ENCODE assay signal across 17 cellular contexts in genomic region chr3:49353022-49353421, GRCh38. TPM values are rescaled to one million over a fixed set of nuclear protein-coding genes. Genes with fewer than 3 reads are reported as not detected.
A peak's percentile ranks its signal among the peaks of the same experiment; 100 is the strongest.
DNase-seq lines count a peak whose midpoint lies in the region; ATAC-seq and TF ChIP-seq lines count a peak whose summit lies in the region.
"Had no signal": no experiment of that assay in that cellular context is flagged by ENCODE, and none has a peak within 500 bp of the region (broad histone marks: within the 10 kb centered on the region; RNA-seq: fewer than 3 reads in every experiment).

No MANE protein-coding gene starts in this region.

- 85 to 89% (median 87%) methylated on average over 5 of the region's 5 CpGs for WGBS in adrenal gland, 4 donors

- H3K27me3 Mint-ChIP-seq in activated naive CD8-positive, alpha-beta T cell: no peaks in the 10 kb centered on the region
- no peaks in the 10 kb centered on the region for H3K27me3 Mint-ChIP-seq in activated naive CD8-positive, alpha-beta T cell treated with anti-CD3 and anti-CD28 coated beads for 36 hours
- no peaks in the 10 kb centered on the region for H3K27me3 Mint-ChIP-seq in memory B cell
- H3K27me3 Mint-ChIP-seq in type B pancreatic cell: no peaks in the 10 kb centered on the region
- H3K27me3 Mint-ChIP-seq: activated CD4-positive, alpha-beta memory T cell treated with anti-CD3 and anti-CD28 coated beads, Interleukin-2, amount 10 ng/mL, durations not matched to agents 7 days and 5 days; activated naive CD8-positive, alpha-beta T cell treated with anti-CD3 and anti-CD28 coated beads, Interleukin-2, amount 10 ng/mL, durations not matched to agents 7 days and 5 days had no signal

- TF ChIP-seq CTCF in adrenal gland (IDR thresholded peaks at IDR 0.05) (no peak), type B pancreatic cell (conservative IDR thresholded peaks at IDR 0.05) (no peak)

- no peaks in the 10 kb centered on the region for H3K27me3 ChIP-seq in adrenal gland
- H3K27me3 ChIP-seq: dorsolateral prefrontal cortex, SJCRH30 had no signal

- TF ChIP-seq POLR2A in adrenal gland (IDR thresholded peaks at IDR 0.05): no peak

- peaks cover 19% of the 10 kb centered on the region for H3K4me1 Mint-ChIP-seq in activated naive CD8-positive, alpha-beta T cell (ENCODE audit: low read depth)
- peaks cover 11% of the 10 kb centered on the region for H3K4me1 Mint-ChIP-seq in activated naive CD8-positive, alpha-beta T cell treated with anti-CD3 and anti-CD28 coated beads for 36 hours
- peaks cover 24% of the 10 kb centered on the region for H3K4me1 Mint-ChIP-seq in memory B cell
- peaks cover 13% of the 10 kb centered on the region for H3K4me1 Mint-ChIP-seq in type B pancreatic cell (ENCODE audit: unreplicated experiment)

- H3K36me3 Mint-ChIP-seq in activated naive CD8-positive, alpha-beta T cell: peaks cover 11% of the 10 kb centered on the region
- peaks cover 24% of the 10 kb centered on the region for H3K36me3 Mint-ChIP-seq in activated naive CD8-positive, alpha-beta T cell treated with anti-CD3 and anti-CD28 coated beads for 36 hours
- H3K36me3 Mint-ChIP-seq in memory B cell: peaks cover 8% of the 10 kb centered on the region
- H3K36me3 Mint-ChIP-seq in type B pancreatic cell: peaks cover 10% of the 10 kb centered on the region

- H3K27ac ChIP-seq in adrenal gland: peak overlapping the region in 4 of 5 donors; percentile 63 to 92 (median 84)
- H3K27ac ChIP-seq: SJCRH30 had no signal

- H3K4me3 Mint-ChIP-seq in activated naive CD8-positive, alpha-beta T cell: no peak overlapping the region
- H3K4me3 Mint-ChIP-seq in activated naive CD8-positive, alpha-beta T cell treated with anti-CD3 and anti-CD28 coated beads for 36 hours: no peak overlapping the region
- H3K4me3 Mint-ChIP-seq in memory B cell: no peak overlapping the region
- H3K4me3 Mint-ChIP-seq in type B pancreatic cell: peak overlapping the region; percentile 3
- H3K4me3 Mint-ChIP-seq: activated CD4-positive, alpha-beta memory T cell treated with anti-CD3 and anti-CD28 coated beads, Interleukin-2, amount 10 ng/mL, durations not matched to agents 7 days and 5 days; activated naive CD8-positive, alpha-beta T cell treated with anti-CD3 and anti-CD28 coated beads, Interleukin-2, amount 10 ng/mL, durations not matched to agents 7 days and 5 days had no signal

- peak overlapping the region; percentile 6 for H3K27ac Mint-ChIP-seq in activated naive CD8-positive, alpha-beta T cell
- no peak overlapping the region for H3K27ac Mint-ChIP-seq in activated naive CD8-positive, alpha-beta T cell treated with anti-CD3 and anti-CD28 coated beads for 36 hours
- peak overlapping the region; percentile 32 for H3K27ac Mint-ChIP-seq in memory B cell
- peak overlapping the region; percentile 87 for H3K27ac Mint-ChIP-seq in type B pancreatic cell
- H3K27ac Mint-ChIP-seq: activated naive CD8-positive, alpha-beta T cell treated with anti-CD3 and anti-CD28 coated beads, Interleukin-2, amount 10 ng/mL, durations not matched to agents 7 days and 5 days had no signal

- H3K4me3 ChIP-seq in adrenal gland: no peak overlapping the region
- H3K4me3 ChIP-seq: dorsolateral prefrontal cortex, SJCRH30 had no signal

- no peaks in the 10 kb centered on the region for H3K9me3 ChIP-seq in adrenal gland (replicated peaks in 1 of 3)
- H3K9me3 ChIP-seq: SJCRH30 had no signal

- peaks cover 0 to 6% of the 10 kb centered on the region in 2 donors for H3K36me3 ChIP-seq in adrenal gland (replicated peaks in 1 of 2)

- peaks cover 27 to 43% of the 10 kb centered on the region in 2 donors for H3K4me1 ChIP-seq in adrenal gland (replicated peaks in 1 of 2)
- H3K4me1 ChIP-seq: SJCRH30 had no signal

- no peaks in the 10 kb centered on the region for H3K9me3 Mint-ChIP-seq in activated naive CD8-positive, alpha-beta T cell (ENCODE audit: low read depth)
- H3K9me3 Mint-ChIP-seq in activated naive CD8-positive, alpha-beta T cell treated with anti-CD3 and anti-CD28 coated beads for 36 hours: no peaks in the 10 kb centered on the region
- H3K9me3 Mint-ChIP-seq in memory B cell: no peaks in the 10 kb centered on the region
- H3K9me3 Mint-ChIP-seq in type B pancreatic cell: no peaks in the 10 kb centered on the region
- H3K9me3 Mint-ChIP-seq: activated CD4-positive, alpha-beta memory T cell treated with anti-CD3 and anti-CD28 coated beads, Interleukin-2, amount 10 ng/mL, durations not matched to agents 7 days and 5 days; activated naive CD8-positive, alpha-beta T cell treated with anti-CD3 and anti-CD28 coated beads, Interleukin-2, amount 10 ng/mL, durations not matched to agents 7 days and 5 days had no signal

- no peak for ATAC-seq in memory B cell (ENCODE audit: low read depth)
- ATAC-seq in HG02970 (IDR thresholded peaks at IDR 0.05; ENCODE audit: low FRiP score, unreplicated experiment): no peak
- ATAC-seq in GM18520 (IDR thresholded peaks at IDR 0.05; ENCODE audit: unreplicated experiment): no peak
- ATAC-seq: left ventricle myocardium superior had no signal

- intact Hi-C loops in adrenal gland (cut with DNase I): loop anchor here in 1 of 2 donors (10.0 kb wide), 1 partner anchor 52 kb away; no protein-coding TSS in a partner anchor

- no peak for DNase-seq in activated naive CD8-positive, alpha-beta T cell treated with anti-CD3 and anti-CD28 coated beads for 36 hours
- DNase-seq in adrenal gland (no peak), memory B cell (ENCODE audit: low spot score in 2 of 2) (no peak), type B pancreatic cell (ENCODE audit: extremely low spot score, unreplicated experiment) (no peak), H4 (ENCODE audit: low spot score) (no peak)
- DNase-seq: activated CD4-positive, alpha-beta memory T cell treated with anti-CD3 and anti-CD28 coated beads, Interleukin-2, amount 10 ng/mL, durations not matched to agents 7 days and 5 days; activated naive CD8-positive, alpha-beta T cell treated with anti-CD3 and anti-CD28 coated beads, Interleukin-2, amount 10 ng/mL, durations not matched to agents 7 days and 5 days; dorsolateral prefrontal cortex; head of caudate nucleus; NCI-H510A; SJCRH30; stimulated activated CD4-positive, alpha-beta T cell treated with anti-CD3 and anti-CD28 coated beads, Interleukin-4, amount 100 ng/mL, for 1 hour; substantia nigra had no signal

RNA-seq across cellular contexts. Expression of gene GPX1, which starts 5.1 kb away (rescaled TPM):
- total RNA-seq in activated naive CD8-positive, alpha-beta T cell treated with anti-CD3 and anti-CD28 coated beads for 36 hours: 100 to 1,000 TPM; 237 to 242 TPM
- total RNA-seq in adrenal gland: 1,000 to 10,000 TPM in 2 of 8 donors, 100 to 1,000 TPM in 6; 429 to 1,200 (median 517) TPM
- 100 to 1,000 TPM in 2 of 3 donors, 10 to 100 TPM in 1; 60.3 to 942 (median 567) TPM for polyA plus RNA-seq in adrenal gland
- 114 and 132 TPM in 2 replicates for total RNA-seq in type B pancreatic cell (ENCODE audit: low replicate concordance)
- 187 and 194 TPM in 2 replicates for total RNA-seq in H4 (2014; rRNA removed; shearing (Covaris generic))

RNA-seq across cellular contexts. Expression of gene USP4, which starts 13.2 kb away (rescaled TPM):
- total RNA-seq in activated naive CD8-positive, alpha-beta T cell treated with anti-CD3 and anti-CD28 coated beads for 36 hours: 10 to 100 TPM; 63.3 to 64.0 TPM
- total RNA-seq in adrenal gland: 10 to 100 TPM; 14.2 to 56.9 (median 40.0) TPM
- polyA plus RNA-seq in adrenal gland: 10 to 100 TPM; 41.4 to 71.0 (median 53.4) TPM
- 48.1 and 48.8 TPM in 2 replicates for total RNA-seq in type B pancreatic cell (ENCODE audit: low replicate concordance)
- 2.7 and 6.5 TPM in 2 replicates for total RNA-seq in H4 (2014; rRNA removed; shearing (Covaris generic))

RNA-seq across cellular contexts. Expression of gene RHOA, which starts 58.8 kb away (rescaled TPM):
- 100 to 1,000 TPM; 414 to 420 TPM for total RNA-seq in activated naive CD8-positive, alpha-beta T cell treated with anti-CD3 and anti-CD28 coated beads for 36 hours
- 100 to 1,000 TPM; 357 to 913 (median 482) TPM for total RNA-seq in adrenal gland
- 100 to 1,000 TPM; 185 to 796 (median 189) TPM for polyA plus RNA-seq in adrenal gland
- 300 and 325 TPM in 2 replicates for total RNA-seq in type B pancreatic cell (ENCODE audit: low replicate concordance)
- 283 and 305 TPM in 2 replicates for total RNA-seq in H4 (2014; rRNA removed; shearing (Covaris generic))

RNA-seq across cellular contexts. Expression of gene TCTA, which starts 59.2 kb away (rescaled TPM):
- 10 to 100 TPM; 10.2 to 10.5 TPM for total RNA-seq in activated naive CD8-positive, alpha-beta T cell treated with anti-CD3 and anti-CD28 coated beads for 36 hours
- total RNA-seq in adrenal gland: 10 to 100 TPM; 31.7 to 83.3 (median 46.0) TPM
- polyA plus RNA-seq in adrenal gland: 100 to 1,000 TPM in 1 of 3 donors, 10 to 100 TPM in 2; 26.9 to 116 (median 33.7) TPM
- 25.0 and 31.4 TPM in 2 replicates for total RNA-seq in type B pancreatic cell (ENCODE audit: low replicate concordance)
- 23.8 and 27.6 TPM in 2 replicates for total RNA-seq in H4 (2014; rRNA removed; shearing (Covaris generic))
